Comparison of ENCODE assay signal across 14 cellular contexts in the genomic region with DNA sequence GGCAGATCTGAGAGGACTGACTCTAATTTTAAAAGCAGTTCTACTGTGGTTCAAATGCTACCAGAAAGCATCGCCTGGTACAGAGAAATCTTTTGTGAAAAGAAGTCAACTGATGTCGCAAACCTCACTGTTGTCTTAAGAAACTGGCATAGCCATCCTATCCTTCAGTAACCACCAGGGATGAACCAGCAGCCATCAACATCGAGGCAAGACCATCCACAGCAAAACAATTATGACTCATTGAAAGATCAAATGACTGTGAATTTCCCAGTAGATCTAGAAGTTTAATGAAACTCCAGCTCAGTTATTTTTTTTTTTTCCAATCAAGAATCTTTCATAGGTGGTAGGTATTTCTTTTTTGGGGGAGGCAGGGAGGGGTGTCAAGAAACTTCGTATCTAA. TPM values are rescaled to one million over a fixed set of nuclear protein-coding genes. Genes with fewer than 3 reads are reported as not detected.
A peak's percentile ranks its signal among the peaks of the same experiment; 100 is the strongest.
DNase-seq lines count a peak whose midpoint lies in the region; ATAC-seq and TF ChIP-seq lines count a peak whose summit lies in the region.
"Had no signal": no experiment of that assay in that cellular context is flagged by ENCODE, and none has a peak within 500 bp of the region (broad histone marks: within the 10 kb centered on the region; RNA-seq: fewer than 3 reads in every experiment).

No MANE protein-coding gene starts in this region.

- no peak for DNase-seq in CD4-positive, alpha-beta T cell
- DNase-seq in foreskin keratinocyte (no peak), GM10266 (ENCODE audit: extremely low spot score) (no peak), DMS153 (lab: John Stamatoyannopoulos, UW) (no peak), NCI-H226 (no peak)
- DNase-seq: BE2C, colonic mucosa, glutamatergic neuron, NCI-H1092, NCI-H69 had no signal

- peaks cover 80% of the 10 kb centered on the region for H3K4me1 Mint-ChIP-seq in CD4-positive, alpha-beta T cell (ENCODE audit: low read depth)
- H3K4me1 Mint-ChIP-seq in activated T-helper 17 cell treated with anti-CD3 and anti-CD28 coated beads, Interleukin-2, amount 50 U/mL, for 72 hours: peaks cover 46% of the 10 kb centered on the region

- H3K4me1 ChIP-seq in ACC112 (ENCODE audit: control insufficient read depth, insufficient read depth, low read length, unreplicated experiment): peaks cover 3% of the 10 kb centered on the region
- no peaks in the 10 kb centered on the region for H3K4me1 ChIP-seq in foreskin keratinocyte
- H3K4me1 ChIP-seq: colonic mucosa had no signal

- no peak for ATAC-seq in CD4-positive, alpha-beta T cell (ENCODE audit: poor library complexity)
- ATAC-seq in activated T-helper 17 cell treated with anti-CD3 and anti-CD28 coated beads, Interleukin-2, amount 50 U/mL, for 72 hours (replicated peaks): peak; percentile 70
- ATAC-seq in foreskin keratinocyte: peak; percentile 50

- no peak overlapping the region for H2AFZ ChIP-seq in ACC112 (ENCODE audit: low read length, unreplicated experiment)

- H3K4me3 ChIP-seq in ACC112 (ENCODE audit: low read depth, low read length): no peak overlapping the region
- H3K4me3 ChIP-seq: colonic mucosa, thoracic aorta had no signal

- TF ChIP-seq CTCF in CD4-positive, alpha-beta T cell (IDR thresholded peaks at IDR 0.05): no peak
- TF ChIP-seq CTCF in foreskin keratinocyte (conservative IDR thresholded peaks at IDR 0.05) (no peak), GM10266 (IDR thresholded peaks at IDR 0.05; ENCODE audit: control insufficient read depth, insufficient read depth, low read depth, missing control alignments) (no peak)

- intact Hi-C loops in CD4-positive, alpha-beta T cell (cut with DNase I, micrococcal nuclease): no loop called here

- POLR2A ChIA-PET in CD4-positive, alpha-beta T cell (lab: Charles Lee): no interaction called here

- no peak overlapping the region for H3K4me3 Mint-ChIP-seq in CD4-positive, alpha-beta T cell
- H3K4me3 Mint-ChIP-seq in activated T-helper 17 cell treated with anti-CD3 and anti-CD28 coated beads, Interleukin-2, amount 50 U/mL, for 72 hours: peak overlapping the region; percentile 57

- CTCF ChIA-PET in CD4-positive, alpha-beta T cell (lab: Charles Lee): no interaction called here

- no peaks in the 10 kb centered on the region for H3K36me3 Mint-ChIP-seq in CD4-positive, alpha-beta T cell (ENCODE audit: low read depth)
- no peaks in the 10 kb centered on the region for H3K36me3 Mint-ChIP-seq in activated T-helper 17 cell treated with anti-CD3 and anti-CD28 coated beads, Interleukin-2, amount 50 U/mL, for 72 hours (ENCODE audit: low read depth)

- no peaks in the 10 kb centered on the region for H3K27me3 Mint-ChIP-seq in CD4-positive, alpha-beta T cell
- no peaks in the 10 kb centered on the region for H3K27me3 Mint-ChIP-seq in activated T-helper 17 cell treated with anti-CD3 and anti-CD28 coated beads, Interleukin-2, amount 50 U/mL, for 72 hours

- H3K9me3 ChIP-seq in CD4-positive, alpha-beta T cell (ENCODE audit: control insufficient read depth, low read length): no peaks in the 10 kb centered on the region
- H3K9me3 ChIP-seq: BE2C, colonic mucosa, thoracic aorta had no signal

- no peaks in the 10 kb centered on the region for H3K27me3 ChIP-seq in ACC112 (ENCODE audit: insufficient read depth, low read length)
- no peaks in the 10 kb centered on the region for H3K27me3 ChIP-seq in CD4-positive, alpha-beta T cell (ENCODE audit: control insufficient read depth, insufficient read depth, low read length)
- no peaks in the 10 kb centered on the region for H3K27me3 ChIP-seq in foreskin keratinocyte
- H3K27me3 ChIP-seq: BE2C, colonic mucosa had no signal

- H3K9me3 Mint-ChIP-seq in CD4-positive, alpha-beta T cell: peaks cover 7% of the 10 kb centered on the region
- H3K9me3 Mint-ChIP-seq in activated T-helper 17 cell treated with anti-CD3 and anti-CD28 coated beads, Interleukin-2, amount 50 U/mL, for 72 hours: no peaks in the 10 kb centered on the region

- 0 out of 2 replicates have a peak, but pooled peaks cover 4% of the 10 kb centered on the region for H3K36me3 ChIP-seq in ACC112 (ENCODE audit: insufficient read depth, low read length)
- H3K36me3 ChIP-seq: BE2C, colonic mucosa, thoracic aorta had no signal

- H3K27ac Mint-ChIP-seq in CD4-positive, alpha-beta T cell: peak overlapping the region; percentile 51
- peak overlapping the region; percentile 61 for H3K27ac Mint-ChIP-seq in activated T-helper 17 cell treated with anti-CD3 and anti-CD28 coated beads, Interleukin-2, amount 50 U/mL, for 72 hours
- H3K27ac Mint-ChIP-seq: IgD-negative memory B cell had no signal

- H3K79me2 ChIP-seq in ACC112 (ENCODE audit: control insufficient read depth, insufficient read depth, low read length, unreplicated experiment): peaks cover 62% of the 10 kb centered on the region

- H3K27ac ChIP-seq in ACC112 (ENCODE audit: low read depth, low read length) (peak overlapping the region; percentile 15; the same call in 1 of the 2 replicates), foreskin keratinocyte (no peak overlapping the region)
- no peak overlapping the region for H3K27ac ChIP-seq in CD4-positive, alpha-beta T cell (ENCODE audit: low read depth, low read length)
- H3K27ac ChIP-seq: colonic mucosa, thoracic aorta had no signal

RNA-seq across cellular contexts. Expression of a gene that starts 20.6 kb away (rescaled TPM):
- total RNA-seq in CD4-positive, alpha-beta T cell: 10 to 100 TPM; 49.9 to 57.8 TPM
- 10 to 100 TPM; 27.6 to 35.1 TPM for total RNA-seq in activated T-helper 17 cell treated with anti-CD3 and anti-CD28 coated beads, Interleukin-2, amount 50 U/mL, for 72 hours
- 11.3 and 12.1 TPM in 2 replicates for total RNA-seq in foreskin keratinocyte
- polyA plus RNA-seq in foreskin keratinocyte: 2.7 and 3.9 TPM in 2 replicates
